In the genomic region with DNA sequence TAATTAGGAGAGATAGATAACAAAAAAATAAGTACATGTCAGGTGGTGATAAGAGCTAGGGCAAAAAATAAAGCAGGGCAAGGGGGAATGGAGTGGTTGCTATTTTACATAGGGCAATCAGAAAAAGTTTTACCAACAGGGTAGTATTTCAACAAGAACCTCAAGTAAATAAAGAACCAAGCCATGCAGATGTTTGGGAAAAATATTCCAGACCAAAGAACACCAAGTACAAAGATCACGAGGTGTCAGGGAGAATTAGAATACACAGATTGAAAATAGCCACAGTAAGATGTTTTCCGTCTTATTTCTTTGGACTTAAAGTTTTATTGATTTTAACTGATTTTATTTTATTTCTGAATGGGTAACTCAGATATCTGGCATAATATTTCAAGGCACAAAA, we compare ENCODE assay signal across 21 cellular contexts. TPM values are rescaled to one million over a fixed set of nuclear protein-coding genes. Genes with fewer than 3 reads are reported as not detected.
A peak's percentile ranks its signal among the peaks of the same experiment; 100 is the strongest.
DNase-seq lines count a peak whose midpoint lies in the region; ATAC-seq and TF ChIP-seq lines count a peak whose summit lies in the region.
"Had no signal": no experiment of that assay in that cellular context is flagged by ENCODE, and none has a peak within 500 bp of the region (broad histone marks: within the 10 kb centered on the region; RNA-seq: fewer than 3 reads in every experiment).

No MANE protein-coding gene starts in this region.

- no peak for TF ChIP-seq EP300 in gastroesophageal sphincter (IDR thresholded peaks at IDR 0.05)

- peak overlapping the region; percentile 20 for H3K27ac Mint-ChIP-seq in T-helper 2 cell treated with Interferon-gamma antibody and Interleukin-4, amounts not matched to agents 5 μg/mL and 100 μg/mL, for 36 hours
- peak overlapping the region in 2 of 3 donors; percentile 2 to 74 for H3K27ac Mint-ChIP-seq in CD4-positive, CD25-positive, alpha-beta regulatory T cell
- H3K27ac Mint-ChIP-seq in activated naive CD8-positive, alpha-beta T cell treated with anti-CD3 and anti-CD28 coated beads for 36 hours, result peak overlapping the region; percentile 47
- H3K27ac Mint-ChIP-seq in memory B cell, result peak overlapping the region; percentile 25

- H3K4me3 ChIP-seq in CD4-positive, CD25-positive, alpha-beta regulatory T cell (ENCODE audit: low read depth, low read length), result no peak overlapping the region
- no peak overlapping the region for H3K4me3 ChIP-seq in gastroesophageal sphincter
- H3K4me3 ChIP-seq: GM23248, PC-9 had no signal

- WGBS in gastroesophageal sphincter (ENCODE audit: low coverage in 1 of 2), 2 donors, result 94 to 100% methylated on average over 2 of the region's 2 CpGs

- ATAC-seq in CD4-positive, CD25-positive, alpha-beta regulatory T cell (ENCODE audit: low read depth in 2 of 2), result no peak
- ATAC-seq in memory B cell (ENCODE audit: low read depth) (no peak), gastroesophageal sphincter (no peak), GM19455 (IDR thresholded peaks at IDR 0.05; ENCODE audit: unreplicated experiment) (no peak), GM18868 (IDR thresholded peaks at IDR 0.05; ENCODE audit: unreplicated experiment) (no peak)

- H3K36me3 ChIP-seq in CD4-positive, CD25-positive, alpha-beta regulatory T cell (ENCODE audit: control insufficient read depth, insufficient read depth, low read length), result peaks cover 67% of the 10 kb centered on the region
- peaks cover 0 to 68% of the 10 kb centered on the region in 2 donors for H3K36me3 ChIP-seq in gastroesophageal sphincter

- H3K27me3 Mint-ChIP-seq in T-helper 2 cell treated with Interferon-gamma antibody and Interleukin-4, amounts not matched to agents 5 μg/mL and 100 μg/mL, for 36 hours (ENCODE audit: low read depth), result no peaks in the 10 kb centered on the region
- H3K27me3 Mint-ChIP-seq in CD4-positive, CD25-positive, alpha-beta regulatory T cell, result no peaks in the 10 kb centered on the region
- H3K27me3 Mint-ChIP-seq in activated naive CD8-positive, alpha-beta T cell treated with anti-CD3 and anti-CD28 coated beads for 36 hours, result no peaks in the 10 kb centered on the region
- H3K27me3 Mint-ChIP-seq in memory B cell, result no peaks in the 10 kb centered on the region

- peaks cover 14% of the 10 kb centered on the region for H3K4me1 ChIP-seq in CD4-positive, CD25-positive, alpha-beta regulatory T cell (ENCODE audit: control insufficient read depth, insufficient read depth, low read length, poor library complexity, severe bottlenecking)
- no peaks in the 10 kb centered on the region for H3K4me1 ChIP-seq in gastroesophageal sphincter
- H3K4me1 ChIP-seq: BE2C had no signal

- no peaks in the 10 kb centered on the region for H3K9me3 Mint-ChIP-seq in T-helper 2 cell treated with Interferon-gamma antibody and Interleukin-4, amounts not matched to agents 5 μg/mL and 100 μg/mL, for 36 hours
- H3K9me3 Mint-ChIP-seq in CD4-positive, CD25-positive, alpha-beta regulatory T cell, result no peaks in the 10 kb centered on the region
- H3K9me3 Mint-ChIP-seq in activated naive CD8-positive, alpha-beta T cell treated with anti-CD3 and anti-CD28 coated beads for 36 hours, result no peaks in the 10 kb centered on the region
- H3K9me3 Mint-ChIP-seq in memory B cell, result no peaks in the 10 kb centered on the region

- no peaks in the 10 kb centered on the region for H3K27me3 ChIP-seq in CD4-positive, CD25-positive, alpha-beta regulatory T cell (ENCODE audit: control insufficient read depth, insufficient read depth, low read length)
- no peaks in the 10 kb centered on the region for H3K27me3 ChIP-seq in gastroesophageal sphincter
- H3K27me3 ChIP-seq: BE2C had no signal

- no peak for TF ChIP-seq CTCF in gastroesophageal sphincter (IDR thresholded peaks at IDR 0.05)

- H3K27ac ChIP-seq in CD4-positive, CD25-positive, alpha-beta regulatory T cell (ENCODE audit: insufficient read depth, low read length, poor library complexity, severe bottlenecking), result peak overlapping the region; percentile 10
- no peak overlapping the region for H3K27ac ChIP-seq in gastroesophageal sphincter
- H3K27ac ChIP-seq: 22Rv1, GM23248, HL-60, PC-9 had no signal

- TF ChIP-seq POLR2A in gastroesophageal sphincter (IDR thresholded peaks at IDR 0.05), result no peak

- no peak overlapping the region for H3K4me3 Mint-ChIP-seq in T-helper 2 cell treated with Interferon-gamma antibody and Interleukin-4, amounts not matched to agents 5 μg/mL and 100 μg/mL, for 36 hours
- no peak overlapping the region for H3K4me3 Mint-ChIP-seq in CD4-positive, CD25-positive, alpha-beta regulatory T cell
- H3K4me3 Mint-ChIP-seq in activated naive CD8-positive, alpha-beta T cell treated with anti-CD3 and anti-CD28 coated beads for 36 hours, result no peak overlapping the region
- no peak overlapping the region for H3K4me3 Mint-ChIP-seq in memory B cell

- peaks cover 71% of the 10 kb centered on the region for H3K36me3 Mint-ChIP-seq in T-helper 2 cell treated with Interferon-gamma antibody and Interleukin-4, amounts not matched to agents 5 μg/mL and 100 μg/mL, for 36 hours (ENCODE audit: low read depth)
- peaks cover 47% of the 10 kb centered on the region for H3K36me3 Mint-ChIP-seq in CD4-positive, CD25-positive, alpha-beta regulatory T cell
- H3K36me3 Mint-ChIP-seq in activated naive CD8-positive, alpha-beta T cell treated with anti-CD3 and anti-CD28 coated beads for 36 hours, result peaks cover 36% of the 10 kb centered on the region
- peaks cover 24% of the 10 kb centered on the region for H3K36me3 Mint-ChIP-seq in memory B cell

- H3K4me1 Mint-ChIP-seq in T-helper 2 cell treated with Interferon-gamma antibody and Interleukin-4, amounts not matched to agents 5 μg/mL and 100 μg/mL, for 36 hours (ENCODE audit: low read depth), result peaks cover 18% of the 10 kb centered on the region
- H3K4me1 Mint-ChIP-seq in CD4-positive, CD25-positive, alpha-beta regulatory T cell, result peaks cover 30 to 71% (median 54%) of the 10 kb centered on the region in 4 donors
- peaks cover 46% of the 10 kb centered on the region for H3K4me1 Mint-ChIP-seq in activated naive CD8-positive, alpha-beta T cell treated with anti-CD3 and anti-CD28 coated beads for 36 hours
- H3K4me1 Mint-ChIP-seq in memory B cell, result peaks cover 18% of the 10 kb centered on the region

- no peaks in the 10 kb centered on the region for H3K9me3 ChIP-seq in CD4-positive, CD25-positive, alpha-beta regulatory T cell (ENCODE audit: control insufficient read depth in 2 of 2, low read length in 2 of 2)
- H3K9me3 ChIP-seq in gastroesophageal sphincter, result no peaks in the 10 kb centered on the region
- H3K9me3 ChIP-seq: BE2C had no signal

- no peak for DNase-seq in T-helper 2 cell treated with Interferon-gamma antibody and Interleukin-4, amounts not matched to agents 5 μg/mL and 100 μg/mL, for 36 hours (ENCODE audit: low spot score)
- DNase-seq in T-helper 2 cell (no peak), memory B cell (ENCODE audit: low spot score in 2 of 2) (no peak)
- no peak for DNase-seq in CD4-positive, CD25-positive, alpha-beta regulatory T cell
- DNase-seq in activated naive CD8-positive, alpha-beta T cell treated with anti-CD3 and anti-CD28 coated beads for 36 hours, result no peak
- DNase-seq: BE2C, DND-41, GF-D8, GM23248, HCEC 1CT, NCI-H1417 treated with DMSO at 0.1 percent for 48 hours, NCI-H1930, NCI-H2171, NCI-H446 treated with DMSO at 0.1 percent for 48 hours, NCI-H748 treated with DMSO at 0.1 percent for 48 hours, PC-9 had no signal

RNA-seq across cellular contexts. Expression of a gene that starts 11.1 kb away (rescaled TPM):
- 118 TPM for total RNA-seq in CD4-positive, CD25-positive, alpha-beta regulatory T cell
- polyA plus RNA-seq in CD4-positive, CD25-positive, alpha-beta regulatory T cell, result 10 to 100 TPM; 72.0 to 81.7 (median 74.0) TPM
- 10 to 100 TPM; 40.4 to 40.5 TPM for total RNA-seq in activated naive CD8-positive, alpha-beta T cell treated with anti-CD3 and anti-CD28 coated beads for 36 hours
- 10 to 100 TPM; 11.9 to 29.9 (median 16.8) TPM for total RNA-seq in gastroesophageal sphincter

RNA-seq across cellular contexts. Expression of a gene that starts 45.1 kb away (rescaled TPM):
- 33.3 TPM for total RNA-seq in CD4-positive, CD25-positive, alpha-beta regulatory T cell
- polyA plus RNA-seq in CD4-positive, CD25-positive, alpha-beta regulatory T cell, result 10 to 100 TPM; 13.8 to 16.5 (median 15.1) TPM
- 10 to 100 TPM; 38.6 to 41.0 TPM for total RNA-seq in activated naive CD8-positive, alpha-beta T cell treated with anti-CD3 and anti-CD28 coated beads for 36 hours
- 10 to 100 TPM; 16.4 to 29.9 (median 18.3) TPM for total RNA-seq in gastroesophageal sphincter
